In the genomic region with DNA sequence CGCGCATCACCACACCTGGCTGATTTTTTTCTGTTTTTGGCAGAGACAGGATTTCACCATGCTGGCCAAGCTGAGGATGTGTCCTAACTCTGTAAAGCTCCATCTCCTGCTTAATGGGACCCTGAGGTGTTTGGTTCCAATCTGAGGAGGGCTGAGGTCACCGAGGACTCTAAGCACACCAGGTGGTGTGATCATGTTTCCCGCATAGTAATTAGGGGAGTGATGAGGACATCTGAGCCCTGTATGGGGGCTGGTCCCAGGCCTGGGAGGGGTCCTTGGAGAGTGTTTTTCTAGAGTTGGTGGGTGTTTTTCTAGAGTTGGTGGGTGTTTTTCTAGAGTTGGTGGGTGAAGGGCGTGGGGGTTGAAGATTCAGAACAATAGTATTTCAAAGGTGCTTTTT, we compare ENCODE assay signal across 13 cellular contexts. TPM values are rescaled to one million over a fixed set of nuclear protein-coding genes. Genes with fewer than 3 reads are reported as not detected.
DNase-seq lines count a peak whose midpoint lies in the region; ATAC-seq and TF ChIP-seq lines count a peak whose summit lies in the region.
"Had no signal": no experiment of that assay in that cellular context is flagged by ENCODE, and none has a peak within 500 bp of the region (broad histone marks: within the 10 kb centered on the region; RNA-seq: fewer than 3 reads in every experiment).

No MANE protein-coding gene starts in this region.

- no peaks in the 10 kb centered on the region for H3K36me3 Mint-ChIP-seq in neural progenitor cell
- H3K36me3 Mint-ChIP-seq: CD4-positive, CD25-positive, alpha-beta regulatory T cell had no signal

- H3K9me3 Mint-ChIP-seq in neural progenitor cell, result no peaks in the 10 kb centered on the region
- H3K9me3 Mint-ChIP-seq: CD4-positive, CD25-positive, alpha-beta regulatory T cell had no signal

- TF ChIP-seq CTCF in VCaP (conservative IDR thresholded peaks at IDR 0.05) (no peak), neural progenitor cell (IDR thresholded peaks at IDR 0.05) (no peak)

- H3K27me3 ChIP-seq in neural progenitor cell, result no peaks in the 10 kb centered on the region

- no peak overlapping the region for H3K9ac ChIP-seq in neural progenitor cell

- peaks cover 54% of the 10 kb centered on the region for H3F3A ChIP-seq in neural progenitor cell (ENCODE audit: low read depth)

- H3K4me1 ChIP-seq in neural progenitor cell, result peaks cover 36% of the 10 kb centered on the region

- H3K27ac ChIP-seq in VCaP (peak overlapping the region; percentile 99), neural progenitor cell (no peak overlapping the region)

- no peaks in the 10 kb centered on the region for H3K9me3 ChIP-seq in neural progenitor cell (ENCODE audit: low read depth)

- H3K79me2 ChIP-seq in neural progenitor cell (ENCODE audit: low read depth), result peaks cover 5% of the 10 kb centered on the region

- in situ Hi-C loops in G401 (cut with HindIII; ENCODE audit: low sequenced_read_pairs), result no loop called here

- peaks cover 45% of the 10 kb centered on the region for H3K4me1 Mint-ChIP-seq in neural progenitor cell

- peak; percentile 86 for DNase-seq in DMS53 treated with DMSO at 0.1 percent for 48 hours (lab: John Stamatoyannopoulos, UW; ENCODE audit: unreplicated experiment)
- DNase-seq in NCI-H146 treated with DMSO at 0.1 percent for 48 hours (lab: John Stamatoyannopoulos, UW; ENCODE audit: unreplicated experiment), result peak; percentile 71
- peak; percentile 52 for DNase-seq in neural progenitor cell (ENCODE audit: low spot score)
- no peak for DNase-seq in NCI-H774 (lab: John Stamatoyannopoulos, UW)
- DNase-seq in G401 (ENCODE audit: low spot score), result no peak
- no peak for DNase-seq in Ammon's horn (ENCODE audit: low spot score)
- DNase-seq: activated CD4-positive, CD25-positive, alpha-beta regulatory T cell treated with anti-CD3 and anti-CD28 coated beads, Interleukin-2, amount 50 U/mL, for 72 hours; activated naive CD4-positive, alpha-beta T cell; CD4-positive, CD25-positive, alpha-beta regulatory T cell; dermis blood vessel endothelial cell; KG1 had no signal

- no peak for ATAC-seq in HG02970 (IDR thresholded peaks at IDR 0.05; ENCODE audit: low FRiP score, unreplicated experiment)

- peaks cover 24% of the 10 kb centered on the region for H3K27me3 Mint-ChIP-seq in neural progenitor cell (ENCODE audit: insufficient read depth, low read depth)

- peaks cover 7% of the 10 kb centered on the region for H4K20me1 ChIP-seq in neural progenitor cell (ENCODE audit: low read depth)

- peak overlapping the region; percentile 76 for H3K4me2 ChIP-seq in neural progenitor cell

- H3K4me3 ChIP-seq in neural progenitor cell, result no peak overlapping the region

- H3K27ac Mint-ChIP-seq in neural progenitor cell, result peak overlapping the region; percentile 97
- H3K27ac Mint-ChIP-seq: CD4-positive, CD25-positive, alpha-beta regulatory T cell had no signal

- H3K4me3 Mint-ChIP-seq in neural progenitor cell, result peak overlapping the region; percentile 55
- H3K4me3 Mint-ChIP-seq: CD4-positive, CD25-positive, alpha-beta regulatory T cell had no signal

- H3K36me3 ChIP-seq in neural progenitor cell, result no peaks in the 10 kb centered on the region

- no peak overlapping the region for H2AFZ ChIP-seq in neural progenitor cell (replicated peaks)

RNA-seq across cellular contexts. Expression of a gene that starts 3.0 kb away (rescaled TPM):
- total RNA-seq in neural progenitor cell (ENCODE audit: low replicate concordance), result 9.3 and 15.1 TPM in 2 replicates
- 34.2 and 41.1 TPM in 2 replicates for total RNA-seq in G401 (2014; rRNA removed; shearing (Covaris generic))

RNA-seq across cellular contexts. Expression of a gene that starts 22.1 kb away (rescaled TPM):
- 21.9 and 29.0 TPM in 2 replicates for total RNA-seq in neural progenitor cell (ENCODE audit: low replicate concordance)
- 2.5 and 6.5 TPM in 2 replicates for total RNA-seq in G401 (2014; rRNA removed; shearing (Covaris generic))

RNA-seq across cellular contexts. Expression of a gene that starts 28.5 kb away (rescaled TPM):
- total RNA-seq in neural progenitor cell (ENCODE audit: low replicate concordance), result 1.6 and 14.2 TPM in 2 replicates
- not detected in 2 replicates for total RNA-seq in G401 (2014; rRNA removed; shearing (Covaris generic))
- total RNA-seq: CD4-positive, CD25-positive, alpha-beta regulatory T cell had no signal

RNA-seq across cellular contexts. Expression of a gene that starts 58.2 kb away (rescaled TPM):
- total RNA-seq in neural progenitor cell (ENCODE audit: low replicate concordance), result 22.8 and 41.6 TPM in 2 replicates
- 203 and 204 TPM in 2 replicates for total RNA-seq in G401 (2014; rRNA removed; shearing (Covaris generic))

RNA-seq across cellular contexts. Expression of a gene that starts 58.3 kb away (rescaled TPM):
- total RNA-seq in neural progenitor cell (ENCODE audit: low replicate concordance), result 0.94 and 2.6 TPM in 2 replicates
- total RNA-seq in G401 (2014; rRNA removed; shearing (Covaris generic)), result 12.4 and 19.6 TPM in 2 replicates

Comparison
In these comparisons a context has a peak if more than half of its experiments do, and no peak if none do; other contexts are left out.
1. DNase-seq: peak in DMS53 treated with DMSO at 0.1 percent for 48 hours (single experiment), NCI-H146 treated with DMSO at 0.1 percent for 48 hours (single experiment) and neural progenitor cell (single experiment); none in NCI-H774 (single experiment), G401 (single experiment) and Ammon's horn (single experiment).